ENCODE assay signal across 1 cellular context in the genomic region with DNA sequence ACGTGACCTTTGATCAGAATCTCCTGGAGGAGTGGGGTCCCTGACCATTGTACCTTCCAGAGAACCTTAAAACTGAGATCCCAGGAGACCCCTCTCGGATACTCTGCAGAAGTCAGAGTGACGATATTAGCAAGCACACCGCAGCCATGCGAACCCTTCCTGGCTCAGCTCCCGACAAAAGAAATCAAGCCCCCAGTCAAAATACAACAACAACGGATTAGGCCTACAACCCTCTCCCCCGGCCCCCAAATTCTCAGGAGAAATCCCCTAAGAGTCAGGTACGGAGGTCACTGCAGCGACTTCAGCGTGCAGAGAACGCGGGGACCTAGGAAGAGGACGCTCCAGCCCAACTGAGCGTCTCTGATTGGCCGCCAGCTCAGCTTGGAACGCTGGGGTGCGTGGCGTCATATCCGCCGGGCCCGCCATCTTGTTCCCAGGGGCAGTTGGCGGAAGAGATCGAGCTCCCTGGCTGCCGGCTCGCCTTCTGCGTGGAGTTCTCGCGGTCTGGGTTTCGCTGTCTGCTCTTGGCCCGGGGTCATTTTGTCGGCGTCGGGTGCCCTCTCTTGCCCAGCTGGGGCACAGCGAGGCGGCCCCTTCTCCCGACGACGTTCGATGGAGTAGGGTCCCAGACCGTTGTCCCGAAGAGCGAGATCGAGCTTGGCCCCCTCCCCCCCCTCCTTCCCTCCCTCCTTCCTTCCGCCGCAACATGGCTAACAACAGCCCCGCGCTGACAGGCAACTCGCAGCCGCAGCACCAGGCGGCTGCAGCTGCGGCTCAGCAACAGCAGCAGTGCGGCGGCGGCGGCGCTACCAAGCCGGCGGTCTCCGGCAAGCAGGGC.
A peak's percentile ranks its signal among the peaks of the same experiment; 100 is the strongest.
TF ChIP-seq lines count a peak whose summit lies in the region.

A gene with protein sequence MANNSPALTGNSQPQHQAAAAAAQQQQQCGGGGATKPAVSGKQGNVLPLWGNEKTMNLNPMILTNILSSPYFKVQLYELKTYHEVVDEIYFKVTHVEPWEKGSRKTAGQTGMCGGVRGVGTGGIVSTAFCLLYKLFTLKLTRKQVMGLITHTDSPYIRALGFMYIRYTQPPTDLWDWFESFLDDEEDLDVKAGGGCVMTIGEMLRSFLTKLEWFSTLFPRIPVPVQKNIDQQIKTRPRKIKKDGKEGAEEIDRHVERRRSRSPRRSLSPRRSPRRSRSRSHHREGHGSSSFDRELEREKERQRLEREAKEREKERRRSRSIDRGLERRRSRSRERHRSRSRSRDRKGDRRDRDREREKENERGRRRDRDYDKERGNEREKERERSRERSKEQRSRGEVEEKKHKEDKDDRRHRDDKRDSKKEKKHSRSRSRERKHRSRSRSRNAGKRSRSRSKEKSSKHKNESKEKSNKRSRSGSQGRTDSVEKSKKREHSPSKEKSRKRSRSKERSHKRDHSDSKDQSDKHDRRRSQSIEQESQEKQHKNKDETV (plus strand): TSS at position 425 of the 838 bp plus-strand sequence. CDS start 282 bp downstream, at position 707.

TF ChIP-seq in K562, 482 proteins besides CTCF, POLR2A, EP300 and RAD21 (continued from another document and continues in another):
- TF ChIP-seq ZBTB11 (CRISPR knock-in tag; IDR thresholded peaks at IDR 0.05) = peak in 2 of 3 experiments; percentile 47 to 91; a peak in 3 of 6 replicates
- no peak for TF ChIP-seq SNRNP70 (optimal IDR thresholded peaks at IDR 0.05; ENCODE audit: low read depth, low read length)
- TF ChIP-seq ZNF512 (tag; IDR thresholded peaks at IDR 0.05) = no peak
- TF ChIP-seq, protein P1, sequence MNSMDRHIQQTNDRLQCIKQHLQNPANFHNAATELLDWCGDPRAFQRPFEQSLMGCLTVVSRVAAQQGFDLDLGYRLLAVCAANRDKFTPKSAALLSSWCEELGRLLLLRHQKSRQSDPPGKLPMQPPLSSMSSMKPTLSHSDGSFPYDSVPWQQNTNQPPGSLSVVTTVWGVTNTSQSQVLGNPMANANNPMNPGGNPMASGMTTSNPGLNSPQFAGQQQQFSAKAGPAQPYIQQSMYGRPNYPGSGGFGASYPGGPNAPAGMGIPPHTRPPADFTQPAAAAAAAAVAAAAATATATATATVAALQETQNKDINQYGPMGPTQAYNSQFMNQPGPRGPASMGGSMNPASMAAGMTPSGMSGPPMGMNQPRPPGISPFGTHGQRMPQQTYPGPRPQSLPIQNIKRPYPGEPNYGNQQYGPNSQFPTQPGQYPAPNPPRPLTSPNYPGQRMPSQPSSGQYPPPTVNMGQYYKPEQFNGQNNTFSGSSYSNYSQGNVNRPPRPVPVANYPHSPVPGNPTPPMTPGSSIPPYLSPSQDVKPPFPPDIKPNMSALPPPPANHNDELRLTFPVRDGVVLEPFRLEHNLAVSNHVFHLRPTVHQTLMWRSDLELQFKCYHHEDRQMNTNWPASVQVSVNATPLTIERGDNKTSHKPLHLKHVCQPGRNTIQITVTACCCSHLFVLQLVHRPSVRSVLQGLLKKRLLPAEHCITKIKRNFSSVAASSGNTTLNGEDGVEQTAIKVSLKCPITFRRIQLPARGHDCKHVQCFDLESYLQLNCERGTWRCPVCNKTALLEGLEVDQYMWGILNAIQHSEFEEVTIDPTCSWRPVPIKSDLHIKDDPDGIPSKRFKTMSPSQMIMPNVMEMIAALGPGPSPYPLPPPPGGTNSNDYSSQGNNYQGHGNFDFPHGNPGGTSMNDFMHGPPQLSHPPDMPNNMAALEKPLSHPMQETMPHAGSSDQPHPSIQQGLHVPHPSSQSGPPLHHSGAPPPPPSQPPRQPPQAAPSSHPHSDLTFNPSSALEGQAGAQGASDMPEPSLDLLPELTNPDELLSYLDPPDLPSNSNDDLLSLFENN (IDR thresholded peaks at IDR 0.05; ENCODE audit: low read depth in 2 of 2, low read length in 2 of 2) = peak in 1 of 2 experiments; percentile 58; a peak in 2 of 4 replicates
- TF ChIP-seq XRCC3 (IDR thresholded peaks at IDR 0.05) = no peak
- TF ChIP-seq FOXA1 (IDR thresholded peaks at IDR 0.05; ENCODE audit: borderline replicate concordance) = no peak
- 0 out of 2 replicates have a peak, but pooled peaks have one; percentile 27 for TF ChIP-seq BCOR (IDR thresholded peaks at IDR 0.05)
- peak; percentile 87 for TF ChIP-seq ARID4B (CRISPR knock-in tag; IDR thresholded peaks at IDR 0.05)
- TF ChIP-seq HNRNPLL (IDR thresholded peaks at IDR 0.05; ENCODE audit: low read depth, low read length, poor library complexity, severe bottlenecking) = peak; percentile 84
- TF ChIP-seq, protein P2, sequence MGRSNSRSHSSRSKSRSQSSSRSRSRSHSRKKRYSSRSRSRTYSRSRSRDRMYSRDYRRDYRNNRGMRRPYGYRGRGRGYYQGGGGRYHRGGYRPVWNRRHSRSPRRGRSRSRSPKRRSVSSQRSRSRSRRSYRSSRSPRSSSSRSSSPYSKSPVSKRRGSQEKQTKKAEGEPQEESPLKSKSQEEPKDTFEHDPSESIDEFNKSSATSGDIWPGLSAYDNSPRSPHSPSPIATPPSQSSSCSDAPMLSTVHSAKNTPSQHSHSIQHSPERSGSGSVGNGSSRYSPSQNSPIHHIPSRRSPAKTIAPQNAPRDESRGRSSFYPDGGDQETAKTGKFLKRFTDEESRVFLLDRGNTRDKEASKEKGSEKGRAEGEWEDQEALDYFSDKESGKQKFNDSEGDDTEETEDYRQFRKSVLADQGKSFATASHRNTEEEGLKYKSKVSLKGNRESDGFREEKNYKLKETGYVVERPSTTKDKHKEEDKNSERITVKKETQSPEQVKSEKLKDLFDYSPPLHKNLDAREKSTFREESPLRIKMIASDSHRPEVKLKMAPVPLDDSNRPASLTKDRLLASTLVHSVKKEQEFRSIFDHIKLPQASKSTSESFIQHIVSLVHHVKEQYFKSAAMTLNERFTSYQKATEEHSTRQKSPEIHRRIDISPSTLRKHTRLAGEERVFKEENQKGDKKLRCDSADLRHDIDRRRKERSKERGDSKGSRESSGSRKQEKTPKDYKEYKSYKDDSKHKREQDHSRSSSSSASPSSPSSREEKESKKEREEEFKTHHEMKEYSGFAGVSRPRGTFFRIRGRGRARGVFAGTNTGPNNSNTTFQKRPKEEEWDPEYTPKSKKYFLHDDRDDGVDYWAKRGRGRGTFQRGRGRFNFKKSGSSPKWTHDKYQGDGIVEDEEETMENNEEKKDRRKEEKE (IDR thresholded peaks at IDR 0.05; ENCODE audit: borderline replicate concordance in 1 of 2, control insufficient read depth in 1 of 2, low read depth in 2 of 2, low read length in 1 of 2) = peak in 1 of 2 experiments; percentile 47; a peak in 1 of 4 replicates
- no peak for TF ChIP-seq ZNF311 (CRISPR knock-in tag; IDR thresholded peaks at IDR 0.05)
- TF ChIP-seq, protein P3, sequence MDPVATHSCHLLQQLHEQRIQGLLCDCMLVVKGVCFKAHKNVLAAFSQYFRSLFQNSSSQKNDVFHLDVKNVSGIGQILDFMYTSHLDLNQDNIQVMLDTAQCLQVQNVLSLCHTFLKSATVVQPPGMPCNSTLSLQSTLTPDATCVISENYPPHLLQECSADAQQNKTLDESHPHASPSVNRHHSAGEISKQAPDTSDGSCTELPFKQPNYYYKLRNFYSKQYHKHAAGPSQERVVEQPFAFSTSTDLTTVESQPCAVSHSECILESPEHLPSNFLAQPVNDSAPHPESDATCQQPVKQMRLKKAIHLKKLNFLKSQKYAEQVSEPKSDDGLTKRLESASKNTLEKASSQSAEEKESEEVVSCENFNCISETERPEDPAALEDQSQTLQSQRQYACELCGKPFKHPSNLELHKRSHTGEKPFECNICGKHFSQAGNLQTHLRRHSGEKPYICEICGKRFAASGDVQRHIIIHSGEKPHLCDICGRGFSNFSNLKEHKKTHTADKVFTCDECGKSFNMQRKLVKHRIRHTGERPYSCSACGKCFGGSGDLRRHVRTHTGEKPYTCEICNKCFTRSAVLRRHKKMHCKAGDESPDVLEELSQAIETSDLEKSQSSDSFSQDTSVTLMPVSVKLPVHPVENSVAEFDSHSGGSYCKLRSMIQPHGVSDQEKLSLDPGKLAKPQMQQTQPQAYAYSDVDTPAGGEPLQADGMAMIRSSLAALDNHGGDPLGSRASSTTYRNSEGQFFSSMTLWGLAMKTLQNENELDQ (CRISPR knock-in tag; IDR thresholded peaks at IDR 0.05; ENCODE audit: borderline replicate concordance) = no peak
- TF ChIP-seq ZKSCAN1 (IDR thresholded peaks at IDR 0.05; ENCODE audit: low read depth, low read length) = peak; percentile 43; the same call in 1 of the 2 replicates
- TF ChIP-seq TSC22D4 (tag; IDR thresholded peaks at IDR 0.05) = no peak
- TF ChIP-seq, protein P4, sequence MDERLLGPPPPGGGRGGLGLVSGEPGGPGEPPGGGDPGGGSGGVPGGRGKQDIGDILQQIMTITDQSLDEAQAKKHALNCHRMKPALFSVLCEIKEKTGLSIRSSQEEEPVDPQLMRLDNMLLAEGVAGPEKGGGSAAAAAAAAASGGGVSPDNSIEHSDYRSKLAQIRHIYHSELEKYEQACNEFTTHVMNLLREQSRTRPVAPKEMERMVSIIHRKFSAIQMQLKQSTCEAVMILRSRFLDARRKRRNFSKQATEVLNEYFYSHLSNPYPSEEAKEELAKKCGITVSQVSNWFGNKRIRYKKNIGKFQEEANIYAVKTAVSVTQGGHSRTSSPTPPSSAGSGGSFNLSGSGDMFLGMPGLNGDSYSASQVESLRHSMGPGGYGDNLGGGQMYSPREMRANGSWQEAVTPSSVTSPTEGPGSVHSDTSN (CRISPR knock-in tag; IDR thresholded peaks at IDR 0.05; ENCODE audit: low read depth) = no peak
- TF ChIP-seq, protein P4 (tag; conservative IDR thresholded peaks at IDR 0.05; ENCODE audit: low read depth) = no peak
- no peak for TF ChIP-seq ZNF263 (CRISPR knock-in tag; IDR thresholded peaks at IDR 0.05; ENCODE audit: borderline replicate concordance)
- TF ChIP-seq CBX5 (IDR thresholded peaks at IDR 0.05; ENCODE audit: borderline replicate concordance, low read depth) = no peak
